ENCODE assay signal across 1 cellular context in genomic region chr11:26715133-26715532, GRCh38.
TF ChIP-seq lines count a peak whose summit lies in the region.

No MANE protein-coding gene starts in this region.

TF ChIP-seq in HEK293, 187 proteins besides CTCF, POLR2A, EP300 and RAD21 (continued from another document and continues in another):
- TF ChIP-seq ZBTB6 (tag by site-specific recombination; IDR thresholded peaks at IDR 0.05): no peak
- no peak for TF ChIP-seq ZNF777 (tag by site-specific recombination; IDR thresholded peaks at IDR 0.05; ENCODE audit: borderline replicate concordance)
- TF ChIP-seq KLF9 (tag by site-specific recombination; IDR thresholded peaks at IDR 0.05; ENCODE audit: low read depth): no peak
- no peak for TF ChIP-seq ZNF132 (tag by site-specific recombination; IDR thresholded peaks at IDR 0.05; ENCODE audit: borderline replicate concordance)
- no peak for TF ChIP-seq KLF16 (tag by site-specific recombination; IDR thresholded peaks at IDR 0.05)
- no peak for TF ChIP-seq INSM2 (tag by site-specific recombination; IDR thresholded peaks at IDR 0.05)
- no peak for TF ChIP-seq ZNF404 (tag by site-specific recombination; IDR thresholded peaks at IDR 0.05)
- TF ChIP-seq GFI1B (tag by site-specific recombination; IDR thresholded peaks at IDR 0.05): no peak
- TF ChIP-seq ZNF664 (tag by site-specific recombination; IDR thresholded peaks at IDR 0.05): no peak
- no peak for TF ChIP-seq PRDM2 (tag by site-specific recombination; IDR thresholded peaks at IDR 0.05; ENCODE audit: borderline replicate concordance)
- peak; percentile 44; the same call in 1 of the 2 replicates for TF ChIP-seq FEZF1 (tag by site-specific recombination; IDR thresholded peaks at IDR 0.05)
- no peak for TF ChIP-seq GLIS1 (tag by site-specific recombination; IDR thresholded peaks at IDR 0.05)
- TF ChIP-seq ZNF138 (tag by site-specific recombination; IDR thresholded peaks at IDR 0.05; ENCODE audit: borderline replicate concordance): no peak
- TF ChIP-seq, protein P1, sequence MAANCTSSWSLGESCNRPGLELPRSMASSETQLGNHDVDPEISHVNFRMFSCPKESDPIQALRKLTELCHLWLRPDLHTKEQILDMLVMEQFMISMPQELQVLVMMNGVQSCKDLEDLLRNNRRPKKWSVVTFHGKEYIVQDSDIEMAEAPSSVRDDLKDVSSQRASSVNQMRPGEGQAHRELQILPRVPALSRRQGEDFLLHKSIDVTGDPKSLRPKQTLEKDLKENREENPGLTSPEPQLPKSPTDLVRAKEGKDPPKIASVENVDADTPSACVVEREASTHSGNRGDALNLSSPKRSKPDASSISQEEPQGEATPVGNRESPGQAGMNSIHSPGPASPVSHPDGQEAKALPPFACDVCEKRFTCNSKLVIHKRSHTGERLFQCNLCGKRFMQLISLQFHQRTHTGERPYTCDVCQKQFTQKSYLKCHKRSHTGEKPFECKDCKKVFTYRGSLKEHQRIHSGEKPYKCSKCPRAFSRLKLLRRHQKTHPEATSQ (tag by site-specific recombination; IDR thresholded peaks at IDR 0.05): no peak
- no peak for TF ChIP-seq KLF17 (tag by site-specific recombination; IDR thresholded peaks at IDR 0.05)
- no peak for TF ChIP-seq BCL11A (tag by site-specific recombination; IDR thresholded peaks at IDR 0.05; ENCODE audit: low read depth)
- no peak; the same call in 1 of the 2 replicates for TF ChIP-seq ZNF214 (tag by site-specific recombination; IDR thresholded peaks at IDR 0.05; ENCODE audit: borderline replicate concordance)
- TF ChIP-seq KLF1 (tag by site-specific recombination; IDR thresholded peaks at IDR 0.05): no peak
- TF ChIP-seq ZNF292 (tag by site-specific recombination; IDR thresholded peaks at IDR 0.05; ENCODE audit: borderline replicate concordance, low read depth): no peak
- TF ChIP-seq SETDB1 (IDR thresholded peaks at IDR 0.05; ENCODE audit: insufficient read length, low read length): no peak
- 0 out of 2 replicates have a peak, but pooled peaks have one; percentile 18 for TF ChIP-seq PRDM6 (tag by site-specific recombination; IDR thresholded peaks at IDR 0.05)
- TF ChIP-seq ZNF37A (tag by site-specific recombination; IDR thresholded peaks at IDR 0.05): no peak; the same call in 1 of the 2 replicates
- no peak for TF ChIP-seq ZNF114 (tag by site-specific recombination; IDR thresholded peaks at IDR 0.05)
- TF ChIP-seq ZNF10 (tag by site-specific recombination; IDR thresholded peaks at IDR 0.05): no peak
- TF ChIP-seq ZNF366 (tag by site-specific recombination; conservative IDR thresholded peaks at IDR 0.05): no peak
- no peak for TF ChIP-seq PRDM1 (tag by site-specific recombination; IDR thresholded peaks at IDR 0.05)
- no peak for TF ChIP-seq KLF7 (tag by site-specific recombination; IDR thresholded peaks at IDR 0.05; ENCODE audit: borderline replicate concordance)
- TF ChIP-seq ZNF202 (tag by site-specific recombination; IDR thresholded peaks at IDR 0.05; ENCODE audit: borderline replicate concordance): no peak
- TF ChIP-seq ZNF658 (tag by site-specific recombination; IDR thresholded peaks at IDR 0.05): no peak
- no peak for TF ChIP-seq YY2 (tag by site-specific recombination; IDR thresholded peaks at IDR 0.05)
- no peak for TF ChIP-seq ZNF623 (tag by site-specific recombination; IDR thresholded peaks at IDR 0.05)
- TF ChIP-seq KLF8 (tag by site-specific recombination; IDR thresholded peaks at IDR 0.05): no peak
- TF ChIP-seq ZNF501 (tag by site-specific recombination; IDR thresholded peaks at IDR 0.05): no peak
- TF ChIP-seq ZNF585B (tag by site-specific recombination; IDR thresholded peaks at IDR 0.05): no peak
- peak; percentile 72; the same call in 1 of the 2 replicates for TF ChIP-seq ZNF544 (tag by site-specific recombination; IDR thresholded peaks at IDR 0.05)
- peak; percentile 22; the same call in 1 of the 2 replicates for TF ChIP-seq PRDM10 (tag by site-specific recombination; IDR thresholded peaks at IDR 0.05)
- no peak for TF ChIP-seq ZNF133 (tag by site-specific recombination; IDR thresholded peaks at IDR 0.05)
- TF ChIP-seq ZNF776 (tag by site-specific recombination; IDR thresholded peaks at IDR 0.05; ENCODE audit: borderline replicate concordance): no peak
- TF ChIP-seq ZNF488 (tag by site-specific recombination; IDR thresholded peaks at IDR 0.05): no peak
- TF ChIP-seq ZNF792 (tag by site-specific recombination; IDR thresholded peaks at IDR 0.05): no peak
- no peak for TF ChIP-seq ZNF311 (tag by site-specific recombination; IDR thresholded peaks at IDR 0.05; ENCODE audit: borderline replicate concordance)
- peak; percentile 45; the same call in 1 of the 2 replicates for TF ChIP-seq ZNF830 (tag by site-specific recombination; IDR thresholded peaks at IDR 0.05; ENCODE audit: low read depth)
- TF ChIP-seq ZNF580 (tag by site-specific recombination; IDR thresholded peaks at IDR 0.05): no peak
- TF ChIP-seq ZNF121 (tag by site-specific recombination; IDR thresholded peaks at IDR 0.05): no peak
- TF ChIP-seq MYNN (tag by site-specific recombination; IDR thresholded peaks at IDR 0.05; ENCODE audit: borderline replicate concordance): no peak
- no peak for TF ChIP-seq ZBTB8A (tag by site-specific recombination; IDR thresholded peaks at IDR 0.05)
- no peak for TF ChIP-seq YY1 (tag by site-specific recombination; IDR thresholded peaks at IDR 0.05)
- TF ChIP-seq ZNF169 (tag by site-specific recombination; IDR thresholded peaks at IDR 0.05): no peak
- no peak for TF ChIP-seq ZNF48 (tag by site-specific recombination; IDR thresholded peaks at IDR 0.05)
- TF ChIP-seq MZF1 (tag by site-specific recombination; IDR thresholded peaks at IDR 0.05; ENCODE audit: borderline replicate concordance): peak; percentile 68; the same call in 1 of the 2 replicates
- TF ChIP-seq ZNF23 (tag by site-specific recombination; IDR thresholded peaks at IDR 0.05; ENCODE audit: borderline replicate concordance): no peak
- TF ChIP-seq ZNF785 (tag by site-specific recombination; IDR thresholded peaks at IDR 0.05): no peak
